In the genomic region with DNA sequence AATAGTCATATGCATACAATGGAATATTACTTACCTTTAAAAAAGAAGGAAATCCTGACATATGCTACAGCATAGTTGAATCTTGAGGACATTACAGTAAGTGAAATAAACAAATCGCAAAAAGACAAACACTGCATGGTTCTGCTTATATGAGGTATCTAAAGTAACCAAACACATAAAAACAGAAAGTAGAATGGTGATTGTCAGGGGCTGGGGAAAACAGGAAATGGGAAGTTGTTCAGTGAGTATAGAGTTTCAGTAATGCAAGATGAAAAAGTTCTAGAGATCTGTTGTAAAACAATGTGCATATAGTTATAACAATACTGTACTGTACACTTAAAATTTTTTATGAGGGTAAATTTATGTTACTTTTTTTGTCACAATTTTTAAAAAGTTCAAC, we compare ENCODE assay signal across 23 cellular contexts.
A peak's percentile ranks its signal among the peaks of the same experiment; 100 is the strongest.
DNase-seq lines count a peak whose midpoint lies in the region; ATAC-seq and TF ChIP-seq lines count a peak whose summit lies in the region.
"Had no signal": no experiment of that assay in that cellular context is flagged by ENCODE, and none has a peak within 500 bp of the region (broad histone marks: within the 10 kb centered on the region; RNA-seq: fewer than 3 reads in every experiment).

No MANE protein-coding gene starts in this region.

- TF ChIP-seq EP300 in upper lobe of left lung (IDR thresholded peaks at IDR 0.05) = no peak

- TF ChIP-seq POLR2A in upper lobe of left lung (IDR thresholded peaks at IDR 0.05) = no peak

- H3K9me3 ChIP-seq in right cardiac atrium (ENCODE audit: control insufficient read depth, low read length) (no peaks in the 10 kb centered on the region), upper lobe of left lung (no peaks in the 10 kb centered on the region)
- H3K9me3 ChIP-seq: body of pancreas, colonic mucosa had no signal

- no peaks in the 10 kb centered on the region for H3K4me1 ChIP-seq in right cardiac atrium (ENCODE audit: control insufficient read depth, insufficient read depth, low read length)
- H3K4me1 ChIP-seq in upper lobe of left lung = no peaks in the 10 kb centered on the region
- H3K4me1 ChIP-seq: body of pancreas, colonic mucosa had no signal

- H3K27me3 ChIP-seq in right cardiac atrium (ENCODE audit: control insufficient read depth, insufficient read depth) (no peaks in the 10 kb centered on the region), upper lobe of left lung (no peaks in the 10 kb centered on the region)
- H3K27me3 ChIP-seq: body of pancreas, colonic mucosa had no signal

- intact Hi-C loops in right cardiac atrium (cut with DNase I) = no loop called here

- no peaks in the 10 kb centered on the region for H3K36me3 ChIP-seq in upper lobe of left lung
- H3K36me3 ChIP-seq: colonic mucosa had no signal

- H3K4me3 ChIP-seq in right cardiac atrium (ENCODE audit: low read length) (no peak overlapping the region), upper lobe of left lung (no peak overlapping the region)
- H3K4me3 ChIP-seq: body of pancreas, colonic mucosa, GM23248 had no signal

- 95% methylated on average over 1 of the region's 1 CpG for WGBS in right cardiac atrium
- WGBS in upper lobe of left lung, 2 donors = 66 to 75% methylated on average over 1 of the region's 1 CpG

- no peak overlapping the region for H3K27ac ChIP-seq in right cardiac atrium (ENCODE audit: low read length)
- no peak overlapping the region for H3K27ac ChIP-seq in upper lobe of left lung
- H3K27ac ChIP-seq: body of pancreas, colonic mucosa, GM23248 had no signal

- TF ChIP-seq CTCF in upper lobe of left lung (IDR thresholded peaks at IDR 0.05) = no peak

- DNase-seq in T-helper 9 cell = no peak
- no peak for DNase-seq in right cardiac atrium
- no peak for DNase-seq in DMS79 treated with DMSO at 0.1 percent for 48 hours (lab: John Stamatoyannopoulos, UW)
- no peak for DNase-seq in upper lobe of left lung
- DNase-seq: activated CD4-positive, alpha-beta T cell treated with anti-CD3 and anti-CD28 coated beads, Interleukin-2, amount 10 ng/mL, durations not matched to agents 24 days and 14 days; activated naive CD8-positive, alpha-beta T cell treated with anti-CD3 and anti-CD28 coated beads, Interleukin-2, amount 10 ng/mL, durations not matched to agents 7 days and 5 days; body of pancreas; colonic mucosa; endodermal cell; GM23248; KBM-7; kidney glomerular epithelial cell; naive thymus-derived CD8-positive, alpha-beta T cell; NCI-H1694; NCI-H69; OCI-M1; SHP77 treated with DMSO at 0.1 percent for 48 hours; T-cell had no signal

- ATAC-seq in GM18868 (IDR thresholded peaks at IDR 0.05; ENCODE audit: unreplicated experiment) (peak; percentile 80), GM21360 (IDR thresholded peaks at IDR 0.05; ENCODE audit: unreplicated experiment) (peak; percentile 51), HG02885 (IDR thresholded peaks at IDR 0.05; ENCODE audit: poor library complexity, unreplicated experiment) (peak; percentile 65), HG03469 (IDR thresholded peaks at IDR 0.05; ENCODE audit: unreplicated experiment) (peak; percentile 51), right cardiac atrium (no peak), upper lobe of left lung (ENCODE audit: low FRiP score in 2 of 2) (no peak)
- ATAC-seq: activated T-helper 17 cell treated with anti-CD3 and anti-CD28 coated beads, Interleukin-2, amount 50 U/mL, for 72 hours; body of pancreas; naive thymus-derived CD8-positive, alpha-beta T cell; T-cell had no signal

Comparison
In these comparisons a context has a peak if more than half of its experiments do, and no peak if none do; other contexts are left out.
1. ATAC-seq: peak in GM18868 (single experiment), GM21360 (single experiment), HG02885 (single experiment) and HG03469 (single experiment); none in right cardiac atrium (0 of 2) and upper lobe of left lung (0 of 2).